ENCODE assay signal across 14 cellular contexts in the genomic region with DNA sequence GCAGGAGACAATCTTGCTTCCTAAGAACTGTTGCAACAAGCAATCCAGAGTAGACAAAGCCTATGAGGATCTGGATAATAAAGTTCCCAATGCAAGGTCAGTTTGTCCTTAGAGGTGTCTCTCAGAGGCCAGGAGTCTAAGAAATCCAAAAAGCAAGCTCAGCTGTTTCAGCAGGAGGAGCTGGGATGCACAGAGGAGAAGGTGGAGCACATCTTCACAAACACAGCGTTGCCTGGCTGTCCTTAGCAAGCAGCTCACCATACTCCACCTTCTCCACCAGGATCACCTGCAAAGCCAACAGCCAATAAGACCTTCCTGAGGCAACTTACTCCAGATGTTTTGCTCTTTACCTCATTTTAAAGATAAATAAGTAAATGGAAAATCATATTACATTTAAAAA. TPM values are rescaled to one million over a fixed set of nuclear protein-coding genes. Genes with fewer than 3 reads are reported as not detected.
DNase-seq lines count a peak whose midpoint lies in the region; ATAC-seq, FAIRE-seq and TF ChIP-seq lines count a peak whose summit lies in the region.
"Had no signal": no experiment of that assay in that cellular context is flagged by ENCODE, and none has a peak within 500 bp of the region (broad histone marks: within the 10 kb centered on the region; RNA-seq: fewer than 3 reads in every experiment).

No MANE protein-coding gene starts in this region.

- in situ Hi-C loops in GM12878 (cut with MboI), result no loop called here

- TF ChIP-seq POLR2A in GM12878 (IDR thresholded peaks at IDR 0.05; ENCODE audit: low read depth, low read length), result no peak
- TF ChIP-seq POLR2A in gastroesophageal sphincter (IDR thresholded peaks at IDR 0.05), result no peak

- H2AFZ ChIP-seq in GM12878 (ENCODE audit: control insufficient read depth, low read depth, low read length), result no peak overlapping the region

- CTCF ChIA-PET in activated CD4-positive, alpha-beta T cell treated with anti-CD3 and anti-CD28 coated beads for 36 hours (lab: Charles Lee), result interaction anchor here (0.8 to 3.2 kb wide), 8 partner anchors 10 to 121 kb away, joined by 4 to 20 read pairs (median 6); no protein-coding TSS in a partner anchor
- CTCF ChIA-PET in GM12878 (lab: Yijun Ruan, JAX), result interaction anchor here (0.6 to 2.9 kb wide), 4 partner anchors 16 to 97 kb away, joined by 3 to 12 read pairs (median 4); no protein-coding TSS in a partner anchor

- 7% methylated on average over 1 of the region's 1 CpG for WGBS in GM12878 (ENCODE audit: insufficient coverage, insufficient replicate concordance, low lambda C conversion rate, missing lambda C conversion rate)
- 0 to 45% (median 0%) methylated on average over 1 of the region's 1 CpG for WGBS in psoas muscle, 3 donors
- WGBS in gastroesophageal sphincter (ENCODE audit: low coverage in 1 of 2), 2 donors, result 0% methylated on average over 1 of the region's 1 CpG

- H3K4me2 ChIP-seq in GM12878 (ENCODE audit: control insufficient read depth, insufficient read depth), result no peak overlapping the region; the same call in 1 of the 2 replicates

- intact Hi-C loops in activated CD4-positive, alpha-beta T cell treated with anti-CD3 and anti-CD28 coated beads for 36 hours (cut with DNase I, micrococcal nuclease), result loop anchor here (1.0 to 10.0 kb wide), 8 partner anchors 10 to 900 kb away; a partner anchor contains a TSS
- intact Hi-C loops in GM12878 (cut with micrococcal nuclease; ENCODE audit: unreplicated experiment) (no loop called here), psoas muscle (cut with DNase I) (no loop called here)

- no peak overlapping the region for H3K9ac ChIP-seq in GM12878 (ENCODE audit: control insufficient read depth, insufficient read depth, low read length)

- POLR2A ChIA-PET in activated CD4-positive, alpha-beta T cell treated with anti-CD3 and anti-CD28 coated beads for 36 hours (lab: Charles Lee), result interaction anchor here (0.5 to 3.4 kb wide), 6 partner anchors 10 to 384 kb away, joined by 3 to 26 read pairs (median 8); a partner anchor contains a TSS
- POLR2A ChIA-PET in GM12878 (lab: Charles Lee), result interaction anchor here (1.5 kb wide), 1 partner anchor 14 kb away, joined by 4 read pairs; no protein-coding TSS in a partner anchor

- H3K9me3 ChIP-seq in GM12878 (replicated peaks; ENCODE audit: control insufficient read depth, insufficient read depth, low read length) (no peaks in the 10 kb centered on the region), psoas muscle (no peaks in the 10 kb centered on the region), gastroesophageal sphincter (no peaks in the 10 kb centered on the region)
- H3K9me3 ChIP-seq: ascending aorta, suprapubic skin had no signal

- H3K4me3 ChIP-seq in GM12878 (no peak overlapping the region), skin epidermis (peak overlapping the region in 4 of 7 experiments; percentile 2 to 15 (median 6)), psoas muscle (no peak overlapping the region), gastroesophageal sphincter (no peak overlapping the region)
- H3K4me3 ChIP-seq: ascending aorta, suprapubic skin had no signal

- DNase-seq in activated CD4-positive, alpha-beta T cell treated with anti-CD3 and anti-CD28 coated beads for 36 hours, result no peak
- no peak for DNase-seq in activated CD4-positive, alpha-beta T cell treated with anti-CD3 and anti-CD28 coated beads for 4 hours
- DNase-seq in GM12878 (ENCODE audit: low read depth, low spot score) (no peak), SK-N-DZ (ENCODE audit: low spot score) (no peak), psoas muscle (no peak)
- DNase-seq: effector CD8-positive, alpha-beta T cell; NCI-H446; SHP77 treated with DMSO at 0.1 percent for 48 hours had no signal

- H3K4me3 Mint-ChIP-seq in activated CD4-positive, alpha-beta T cell treated with anti-CD3 and anti-CD28 coated beads for 36 hours, result peak overlapping the region; percentile 93

- H3K4me1 Mint-ChIP-seq in activated CD4-positive, alpha-beta T cell treated with anti-CD3 and anti-CD28 coated beads for 36 hours, result peaks cover 56% of the 10 kb centered on the region

- no peaks in the 10 kb centered on the region for H3K36me3 ChIP-seq in GM12878 (ENCODE audit: control insufficient read depth in 2 of 2, insufficient read depth in 2 of 2, low read length in 1 of 2)
- no peaks in the 10 kb centered on the region for H3K36me3 ChIP-seq in psoas muscle (ENCODE audit: insufficient read depth in 1 of 2, low read depth in 1 of 2)
- no peaks in the 10 kb centered on the region for H3K36me3 ChIP-seq in gastroesophageal sphincter
- H3K36me3 ChIP-seq: ascending aorta, suprapubic skin had no signal

- SMC1A ChIA-PET in GM12878 (lab: Charles Lee; ENCODE audit: uncharacterized antibody, unreplicated experiment), result interaction anchor here (0.6 to 1.8 kb wide), 9 partner anchors 9 to 1571 kb away, joined by 3 to 10 read pairs (median 4); no protein-coding TSS in a partner anchor

- no peaks in the 10 kb centered on the region for H3K79me2 ChIP-seq in GM12878 (ENCODE audit: control insufficient read depth, insufficient read depth, low read length)

- H3K27ac Mint-ChIP-seq in activated CD4-positive, alpha-beta T cell treated with anti-CD3 and anti-CD28 coated beads for 36 hours, result peak overlapping the region; percentile 98

- RAD21 ChIA-PET in GM12878 (lab: Charles Lee; ENCODE audit: unreplicated experiment), result interaction anchor here (0.7 to 1.3 kb wide), 3 partner anchors 17 to 59 kb away, joined by 3 to 4 read pairs (median 4); no protein-coding TSS in a partner anchor

- TF ChIP-seq EP300 in GM12878 (IDR thresholded peaks at IDR 0.05; ENCODE audit: borderline replicate concordance in 1 of 2, control insufficient read depth in 1 of 2, low read depth in 2 of 2, low read length in 2 of 2) (no peak), gastroesophageal sphincter (IDR thresholded peaks at IDR 0.05) (no peak)

- no peaks in the 10 kb centered on the region for H3K27me3 ChIP-seq in GM12878 (replicated peaks in 1 of 2; ENCODE audit: control insufficient read depth in 2 of 2, insufficient read depth in 2 of 2, low read length in 1 of 2)
- H3K27me3 ChIP-seq in psoas muscle (ENCODE audit: insufficient read depth in 3 of 3, low read length in 2 of 3), result no peaks in the 10 kb centered on the region
- H3K27me3 ChIP-seq in gastroesophageal sphincter, result no peaks in the 10 kb centered on the region
- H3K27me3 ChIP-seq: ascending aorta, suprapubic skin had no signal

- H4K20me1 ChIP-seq in GM12878 (ENCODE audit: control insufficient read depth, insufficient read depth), result no peaks in the 10 kb centered on the region

- peaks cover 1% of the 10 kb centered on the region for H3K9me3 Mint-ChIP-seq in activated CD4-positive, alpha-beta T cell treated with anti-CD3 and anti-CD28 coated beads for 36 hours (ENCODE audit: low read depth)

- H3K27ac ChIP-seq in GM12878 (ENCODE audit: control insufficient read depth, insufficient read depth) (no peak overlapping the region), skin epidermis (peak overlapping the region in 6 of 21 experiments; percentile 5 to 76 (median 26)), psoas muscle (no peak overlapping the region), gastroesophageal sphincter (no peak overlapping the region)
- H3K27ac ChIP-seq: ascending aorta, suprapubic skin had no signal

- H3K4me1 ChIP-seq in GM12878 (ENCODE audit: control insufficient read depth, insufficient read depth, low read length) (no peaks in the 10 kb centered on the region), psoas muscle (no peaks in the 10 kb centered on the region), gastroesophageal sphincter (no peaks in the 10 kb centered on the region)
- H3K4me1 ChIP-seq: ascending aorta had no signal

- FAIRE-seq in GM12878 (lab: Jason Lieb, UNC), result no peak

- no peak for TF ChIP-seq RAD21 in GM12878 (IDR thresholded peaks at IDR 0.05; ENCODE audit: insufficient read depth, low read depth, low read length)

- BruUV-seq in GM12878 (replicated peaks; lab: Mats Ljungman, UMichigan), result no TSS peak

- H3K36me3 Mint-ChIP-seq in activated CD4-positive, alpha-beta T cell treated with anti-CD3 and anti-CD28 coated beads for 36 hours (ENCODE audit: low read depth), result peaks cover 75% of the 10 kb centered on the region

- TF ChIP-seq CTCF in GM12878 (IDR thresholded peaks at IDR 0.05 in 2 of 3, conservative IDR thresholded peaks at IDR 0.05 in 1 of 3; ENCODE audit: control insufficient read depth in 2 of 3, extremely low read depth in 1 of 3, insufficient read depth in 1 of 3, low read depth in 3 of 3, low read length in 3 of 3) (no peak), psoas muscle (IDR thresholded peaks at IDR 0.05) (no peak), gastroesophageal sphincter (IDR thresholded peaks at IDR 0.05) (no peak)

- H3K27me3 Mint-ChIP-seq in activated CD4-positive, alpha-beta T cell treated with anti-CD3 and anti-CD28 coated beads for 36 hours, result no peaks in the 10 kb centered on the region

- ATAC-seq in activated CD4-positive, alpha-beta T cell treated with anti-CD3 and anti-CD28 coated beads for 36 hours, result peak; percentile 30
- ATAC-seq in HG02852 (IDR thresholded peaks at IDR 0.05; ENCODE audit: unreplicated experiment) (peak; percentile 12), GM12878 (peak; percentile 24), psoas muscle (no peak), gastroesophageal sphincter (no peak)

RNA-seq across cellular contexts. Expression of a gene that starts 0.4 kb away (rescaled TPM):
- 100 to 1,000 TPM; 313 to 418 TPM for total RNA-seq in activated CD4-positive, alpha-beta T cell treated with anti-CD3 and anti-CD28 coated beads for 36 hours
- total RNA-seq in GM12878 (2013; cell fraction: nucleolus; rRNA removed), result not detected in 2 replicates
- total RNA-seq in GM12878 (2014; rRNA removed) (0.06 and 0.22 TPM in 2 replicates), GM12878 (2014; rRNA removed; fragmentation: Illumina TruSeq; extraction: Trizol) (0.04 and 0.18 TPM in 2 replicates), GM12878 (2021) (0.08 and 0.32 TPM in 2 replicates), psoas muscle (not detected), gastroesophageal sphincter (under 1 TPM in 1 of 4 donors, not detected in 3; 0.20 TPM)
- not detected for polyA plus RNA-seq in GM12878 (2011; ENCODE audit: low read depth)
- polyA plus RNA-seq in GM12878 (2011; rRNA removed) (0.12 and 0.16 TPM in 2 replicates), GM12878 (2014; fragmentation: Illumina TruSeq; extraction: Trizol) (0.11 and 0.12 TPM in 2 replicates), GM12878 (2014; fragmentation: Nextera tagmentation; extraction: Ambion mirVana) (under 1 TPM in 1 of 2 experiments, not detected in 1; 0.02 TPM), GM12878 (2014; rRNA removed) (0.06 and 0.24 TPM in 2 replicates), GM12878 (2016; fragmentation: Nextera tagmentation; extraction: Ambion mirVana) (not detected), psoas muscle (not detected)
- polyA plus RNA-seq in GM12878 (2011; cell fraction: cytosol; rRNA removed), result 0.07 and 0.10 TPM in 2 replicates
- 0.09 and 0.13 TPM in 2 replicates for polyA plus RNA-seq in GM12878 (2011; cell fraction: nucleus; rRNA removed)
- 0.04 TPM in 1 of 2 replicates, not detected in the other for polyA plus RNA-seq in GM12878 (2012)
- 0.10 TPM in 1 of 2 replicates, not detected in the other for polyA minus RNA-seq in GM12878 (2011; rRNA and poly(A)+ RNA removed)
- polyA minus RNA-seq in GM12878 (2011; cell fraction: cytosol; rRNA and poly(A)+ RNA removed), result not detected in 2 replicates
- not detected in 2 replicates for polyA minus RNA-seq in GM12878 (2011; cell fraction: nucleus; rRNA and poly(A)+ RNA removed)
- not detected in 2 replicates for polyA plus RNA-seq in SK-N-DZ (2014; cell fraction: cytosol; rRNA removed)
- not detected in 2 replicates for polyA plus RNA-seq in SK-N-DZ (2014; cell fraction: nucleus; rRNA removed)
- total RNA-seq: A673 had no signal

RNA-seq across cellular contexts. Expression of a gene that starts 52.8 kb away (rescaled TPM):
- total RNA-seq in activated CD4-positive, alpha-beta T cell treated with anti-CD3 and anti-CD28 coated beads for 36 hours, result 10 to 100 TPM; 38.3 to 40.8 TPM
- 0.71 and 0.81 TPM in 2 replicates for total RNA-seq in GM12878 (2013; cell fraction: nucleolus; rRNA removed)
- total RNA-seq in GM12878 (2014; rRNA removed) (0.22 and 0.34 TPM in 2 replicates), GM12878 (2014; rRNA removed; fragmentation: Illumina TruSeq; extraction: Trizol) (0.23 and 0.36 TPM in 2 replicates), GM12878 (2021) (0.45 and 0.97 TPM in 2 replicates), psoas muscle (under 1 TPM in 3 of 4 donors, not detected in 1; 0.29 to 0.59 (median 0.41) TPM), gastroesophageal sphincter (1 to 10 TPM in 2 of 4 donors, under 1 TPM in 2; 0.19 to 1.2 (median 1.0) TPM)
- polyA plus RNA-seq in GM12878 (2011; ENCODE audit: low read depth), result not detected
- polyA plus RNA-seq in GM12878 (2011; rRNA removed) (10.1 and 13.4 TPM in 2 replicates), GM12878 (2014; fragmentation: Illumina TruSeq; extraction: Trizol) (0.47 and 0.59 TPM in 2 replicates), GM12878 (2014; fragmentation: Nextera tagmentation; extraction: Ambion mirVana) (1 to 10 TPM in 1 of 2 experiments, under 1 TPM in 1; 0.47 to 1.1 TPM), GM12878 (2014; rRNA removed) (0.19 and 0.41 TPM in 2 replicates), GM12878 (2016; fragmentation: Nextera tagmentation; extraction: Ambion mirVana) (under 1 TPM; 0.13 to 0.75 TPM), psoas muscle (under 1 TPM; 0.01 to 0.10 (median 0.09) TPM)
- polyA plus RNA-seq in GM12878 (2011; cell fraction: cytosol; rRNA removed), result 4.3 and 6.4 TPM in 2 replicates
- 4.1 and 5.7 TPM in 2 replicates for polyA plus RNA-seq in GM12878 (2011; cell fraction: nucleus; rRNA removed)
- 0.29 and 0.69 TPM in 2 replicates for polyA plus RNA-seq in GM12878 (2012)
- polyA minus RNA-seq in GM12878 (2011; rRNA and poly(A)+ RNA removed), result 8.7 and 12.7 TPM in 2 replicates
- 1.5 and 2.0 TPM in 2 replicates for polyA minus RNA-seq in GM12878 (2011; cell fraction: cytosol; rRNA and poly(A)+ RNA removed)
- 11.2 and 18.9 TPM in 2 replicates for polyA minus RNA-seq in GM12878 (2011; cell fraction: nucleus; rRNA and poly(A)+ RNA removed)
- polyA plus RNA-seq in SK-N-DZ (2014; cell fraction: cytosol; rRNA removed), result not detected in 2 replicates
- not detected in 2 replicates for polyA plus RNA-seq in SK-N-DZ (2014; cell fraction: nucleus; rRNA removed)
- total RNA-seq: A673 had no signal

Comparison
In these comparisons a context has a peak if more than half of its experiments do, and no peak if none do; other contexts are left out.
1. ATAC-seq: peak in activated CD4-positive, alpha-beta T cell treated with anti-CD3 and anti-CD28 coated beads for 36 hours (single experiment), HG02852 (single experiment) and GM12878 (single experiment); none in psoas muscle (0 of 4) and gastroesophageal sphincter (single experiment).
2. H3K4me3 ChIP-seq: peak in skin epidermis (4 of 7); none in GM12878 (single experiment), psoas muscle (single experiment) and gastroesophageal sphincter (0 of 2).
3. RNA of a gene that starts 0.4 kb away (total RNA-seq): 313 to 418 TPM in activated CD4-positive, alpha-beta T cell treated with anti-CD3 and anti-CD28 coated beads for 36 hours; 0.04 to 0.32 TPM in GM12878, not detected in psoas muscle and 0.20 TPM in gastroesophageal sphincter; every median in the first group is over 100 times any median in the second.
4. RNA of a gene that starts 52.8 kb away (total RNA-seq): 38.3 to 40.8 TPM in activated CD4-positive, alpha-beta T cell treated with anti-CD3 and anti-CD28 coated beads for 36 hours; 0.19 to 1.2 TPM in gastroesophageal sphincter, 0.29 to 0.59 TPM in psoas muscle and 0.22 to 0.97 TPM in GM12878; every median in the first group is over 10 times any median in the second.
5. intact Hi-C loops: an anchor here in activated CD4-positive, alpha-beta T cell treated with anti-CD3 and anti-CD28 coated beads for 36 hours (1.0 to 10.0 kb wide); none called in GM12878 and psoas muscle.